ENCODE assay signal across 16 cellular contexts in the genomic region with DNA sequence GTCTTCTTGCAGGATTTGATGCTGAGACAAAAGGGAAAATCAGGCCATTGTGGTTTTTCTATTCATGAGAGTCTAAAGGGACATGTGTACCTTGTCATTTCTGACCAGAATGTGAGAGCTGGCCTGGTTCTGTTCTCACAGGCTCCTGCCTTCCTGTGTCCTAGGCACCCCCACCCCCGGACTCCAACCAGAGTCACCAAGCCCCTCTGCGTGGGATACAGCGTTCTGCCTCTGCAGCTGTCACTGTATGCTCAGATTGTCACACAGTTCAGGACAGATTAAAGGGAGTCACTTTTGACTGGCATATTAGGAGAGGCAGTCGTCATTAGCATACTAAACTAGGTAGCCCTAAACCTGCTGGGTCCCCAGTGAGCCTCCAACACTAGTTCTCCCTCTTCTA.
DNase-seq lines count a peak whose midpoint lies in the region; TF ChIP-seq lines count a peak whose summit lies in the region.
"Had no signal": no experiment of that assay in that cellular context is flagged by ENCODE, and none has a peak within 500 bp of the region (broad histone marks: within the 10 kb centered on the region; RNA-seq: fewer than 3 reads in every experiment).

No MANE protein-coding gene starts in this region.

- WGBS in smooth muscle cell (ENCODE audit: low lambda C conversion rate): 89% methylated on average over 4 of the region's 4 CpGs
- WGBS in tibial nerve, 2 donors: 65 to 78% methylated on average over 4 of the region's 4 CpGs

- no peak for TF ChIP-seq POLR2A in tibial nerve (IDR thresholded peaks at IDR 0.05)

- H2AFZ ChIP-seq in neural cell (ENCODE audit: low read depth, low read length) (no peak overlapping the region), smooth muscle cell (ENCODE audit: low read depth) (peak overlapping the region; percentile 14)

- no peaks in the 10 kb centered on the region for H3K36me3 Mint-ChIP-seq in endothelial cell (ENCODE audit: low read depth, unreplicated experiment)
- H3K36me3 Mint-ChIP-seq: CD4-positive, alpha-beta memory T cell had no signal

- TF ChIP-seq EP300 in neural cell (conservative IDR thresholded peaks at IDR 0.05; ENCODE audit: poor library complexity, severe bottlenecking) (no peak), tibial nerve (IDR thresholded peaks at IDR 0.05) (no peak)

- H3K27ac ChIP-seq in WERI-Rb-1 (peak overlapping the region; percentile 97), neural cell (ENCODE audit: low read length) (peak overlapping the region; percentile 81), smooth muscle cell (ENCODE audit: low read depth) (no peak overlapping the region), tibial nerve (no peak overlapping the region)
- H3K27ac ChIP-seq: HL-60, SK-N-MC had no signal

- H3K4me2 ChIP-seq in neural cell (ENCODE audit: low read length) (peak overlapping the region; percentile 20), smooth muscle cell (no peak overlapping the region)

- H3K4me1 ChIP-seq in smooth muscle cell (ENCODE audit: low read depth): peaks cover 10% of the 10 kb centered on the region
- no peaks in the 10 kb centered on the region for H3K4me1 ChIP-seq in tibial nerve

- TF ChIP-seq RAD21 in neural cell (conservative IDR thresholded peaks at IDR 0.05): no peak

- no peak overlapping the region for H3K27ac Mint-ChIP-seq in endothelial cell (ENCODE audit: unreplicated experiment)
- H3K27ac Mint-ChIP-seq: B cell; CD4-positive, alpha-beta memory T cell had no signal

- H3K4me1 Mint-ChIP-seq in endothelial cell (ENCODE audit: unreplicated experiment): peaks cover 4% of the 10 kb centered on the region
- H3K4me1 Mint-ChIP-seq: CD4-positive, alpha-beta memory T cell had no signal

- DNase-seq in NCI-H82 (lab: John Stamatoyannopoulos, UW) (peak; percentile 91), WERI-Rb-1 (peak; percentile 88), smooth muscle cell (lab: John Stamatoyannopoulos, UW; ENCODE audit: unreplicated experiment) (no peak), tibial nerve (ENCODE audit: low spot score in 2 of 2) (no peak), endothelial cell (ENCODE audit: low spot score) (no peak), kidney tubule cell (ENCODE audit: low spot score) (no peak)
- DNase-seq: CD4-positive, alpha-beta memory T cell; DND-41; GF-D8; GOT3; NK-92 treated with Interleukin-12 subunit alpha and Interleukin-12 subunit beta, amount 100 ng/mL, for 24 hours had no signal

- H3K27me3 Mint-ChIP-seq in endothelial cell (ENCODE audit: unreplicated experiment): no peaks in the 10 kb centered on the region
- H3K27me3 Mint-ChIP-seq: B cell had no signal

- H3K79me2 ChIP-seq in neural cell (replicated peaks; ENCODE audit: insufficient read depth, low read length): peaks cover 22% of the 10 kb centered on the region
- H3K79me2 ChIP-seq in smooth muscle cell (ENCODE audit: low read depth): no peaks in the 10 kb centered on the region

- H3K27me3 ChIP-seq in WERI-Rb-1 (ENCODE audit: insufficient read depth, low read depth, severe bottlenecking) (no peaks in the 10 kb centered on the region), neural cell (ENCODE audit: insufficient read depth, low read depth, low read length) (no peaks in the 10 kb centered on the region), smooth muscle cell (ENCODE audit: low read depth) (no peaks in the 10 kb centered on the region), tibial nerve (no peaks in the 10 kb centered on the region)

- H3K4me3 ChIP-seq in WERI-Rb-1 (ENCODE audit: low read depth, low read length) (peak overlapping the region; percentile 30), neural cell (ENCODE audit: low read length) (peak overlapping the region; percentile 42), smooth muscle cell (no peak overlapping the region), tibial nerve (no peak overlapping the region)
- H3K4me3 ChIP-seq: K562, SK-N-MC had no signal

- no peaks in the 10 kb centered on the region for H3K9me3 ChIP-seq in WERI-Rb-1 (ENCODE audit: severe bottlenecking)
- no peaks in the 10 kb centered on the region for H3K9me3 ChIP-seq in neural cell (ENCODE audit: low read length)
- no peaks in the 10 kb centered on the region for H3K9me3 ChIP-seq in smooth muscle cell (replicated peaks; ENCODE audit: low read depth)
- H3K9me3 ChIP-seq in tibial nerve: no peaks in the 10 kb centered on the region

- H4K20me1 ChIP-seq in neural cell (ENCODE audit: insufficient read depth) (no peaks in the 10 kb centered on the region), smooth muscle cell (ENCODE audit: low read depth) (no peaks in the 10 kb centered on the region)

- H3K9ac ChIP-seq in neural cell (ENCODE audit: low read length): peak overlapping the region; percentile 55
- H3K9ac ChIP-seq in smooth muscle cell (ENCODE audit: low read depth): no peak overlapping the region

- H3K4me3 Mint-ChIP-seq in endothelial cell (ENCODE audit: unreplicated experiment): no peak overlapping the region
- H3K4me3 Mint-ChIP-seq: B cell; CD4-positive, alpha-beta memory T cell had no signal

- H3F3A ChIP-seq in neural cell (ENCODE audit: insufficient read depth, low read length, poor library complexity, severe bottlenecking) (peaks cover 4% of the 10 kb centered on the region), smooth muscle cell (ENCODE audit: low read depth) (no peaks in the 10 kb centered on the region)

- no peaks in the 10 kb centered on the region for H3K9me3 Mint-ChIP-seq in endothelial cell (ENCODE audit: unreplicated experiment)
- H3K9me3 Mint-ChIP-seq: CD4-positive, alpha-beta memory T cell had no signal

- H3K36me3 ChIP-seq in WERI-Rb-1 (no peaks in the 10 kb centered on the region), neural cell (ENCODE audit: insufficient read depth, low read length) (no peaks in the 10 kb centered on the region), smooth muscle cell (ENCODE audit: low read depth) (no peaks in the 10 kb centered on the region), tibial nerve (no peaks in the 10 kb centered on the region)

- H3K9me2 ChIP-seq in neural cell (ENCODE audit: insufficient read depth, low read length): no peaks in the 10 kb centered on the region

- no peak for TF ChIP-seq CTCF in WERI-Rb-1 (IDR thresholded peaks at IDR 0.05; ENCODE audit: low read depth, low read length)
- TF ChIP-seq CTCF in neural cell (IDR thresholded peaks at IDR 0.05; ENCODE audit: poor library complexity, severe bottlenecking): no peak
- TF ChIP-seq CTCF in smooth muscle cell (IDR thresholded peaks at IDR 0.05; ENCODE audit: borderline replicate concordance, insufficient read depth, poor library complexity, severe bottlenecking): no peak
- TF ChIP-seq CTCF in tibial nerve (IDR thresholded peaks at IDR 0.05): no peak
- no peak for TF ChIP-seq CTCF in endothelial cell (IDR thresholded peaks at IDR 0.05; ENCODE audit: unreplicated experiment)

TF ChIP-seq in neural cell, 6 proteins besides CTCF, POLR2A, EP300 and RAD21:
- TF ChIP-seq EZH2 (IDR thresholded peaks at IDR 0.05; ENCODE audit: borderline replicate concordance, insufficient read depth, low read length, poor library complexity, severe bottlenecking) (no peak), MXI1 (conservative IDR thresholded peaks at IDR 0.05; ENCODE audit: poor library complexity, severe bottlenecking) (peak; percentile 8)
TF ChIP-seq in neural cell: peak in this region for 1.

Comparison
In these comparisons a context has a peak if more than half of its experiments do, and no peak if none do; other contexts are left out.
1. DNase-seq: peak in NCI-H82 (single experiment) and WERI-Rb-1 (single experiment); none in smooth muscle cell (single experiment), tibial nerve (0 of 2), endothelial cell (single experiment) and kidney tubule cell (single experiment).
2. H3K27ac ChIP-seq: peak in WERI-Rb-1 (single experiment) and neural cell (single experiment); none in smooth muscle cell (single experiment) and tibial nerve (0 of 4).
3. H3K4me3 ChIP-seq: peak in WERI-Rb-1 (single experiment) and neural cell (single experiment); none in smooth muscle cell (single experiment) and tibial nerve (0 of 4).